In the genomic region with DNA sequence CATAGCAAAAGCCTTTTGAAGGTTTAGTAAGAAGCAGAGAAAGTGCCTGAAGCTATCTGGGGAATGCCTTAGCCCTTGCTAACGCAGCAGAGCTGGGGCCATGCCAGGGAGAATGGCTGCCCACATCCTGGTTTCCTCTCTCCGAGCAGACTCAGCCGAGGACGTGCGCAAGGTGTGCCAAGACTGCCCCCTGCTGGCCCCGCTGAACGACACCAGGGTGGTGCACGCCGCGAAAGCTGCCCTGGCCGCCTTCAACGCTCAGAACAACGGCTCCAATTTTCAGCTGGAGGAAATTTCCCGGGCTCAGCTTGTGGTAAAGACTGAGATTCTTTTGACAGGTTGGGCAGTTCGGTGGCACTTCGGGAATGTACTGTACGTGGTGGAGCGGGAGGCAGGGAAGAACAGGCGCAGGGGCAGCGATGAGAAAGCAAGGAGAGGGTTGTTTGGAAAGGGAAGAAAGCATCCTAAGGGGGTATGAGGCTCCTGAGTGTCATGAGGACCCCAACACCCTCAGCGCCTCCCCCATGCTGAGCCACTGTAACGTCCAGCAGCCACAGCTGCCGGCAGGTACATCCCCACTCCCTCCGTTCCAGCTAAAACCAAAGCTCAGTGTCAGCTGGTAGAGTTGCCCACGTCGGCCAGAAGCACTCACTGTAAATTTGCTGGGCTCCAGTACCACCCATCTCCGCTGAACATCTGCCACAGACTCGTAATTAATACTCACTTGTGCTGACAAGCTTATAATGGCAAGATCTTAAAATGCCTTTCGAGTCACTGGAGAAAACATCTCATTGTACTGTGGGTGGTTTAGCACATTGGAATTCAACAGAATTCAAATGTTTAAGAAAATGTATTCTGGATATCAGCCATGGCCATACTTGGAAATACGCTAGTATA, we compare ENCODE assay signal across 1 cellular context.
TF ChIP-seq lines count a peak whose summit lies in the region.

No MANE protein-coding gene starts in this region.

TF ChIP-seq in HepG2, 621 proteins besides CTCF, POLR2A, EP300 and RAD21 (continued from another document and continues in another):
- TF ChIP-seq ZNF646 (CRISPR knock-in tag; IDR thresholded peaks at IDR 0.05), result no peak
- TF ChIP-seq NRL (CRISPR knock-in tag; IDR thresholded peaks at IDR 0.05; ENCODE audit: borderline replicate concordance), result peak; percentile 81; the same call in 1 of the 2 replicates
- no peak for TF ChIP-seq ZNF251 (CRISPR knock-in tag; IDR thresholded peaks at IDR 0.05)
- TF ChIP-seq DBP (CRISPR knock-in tag; IDR thresholded peaks at IDR 0.05; ENCODE audit: not compliant biosample characterization), result no peak
- peak; percentile 53; the same call in 1 of the 2 replicates for TF ChIP-seq ZNF362 (CRISPR knock-in tag; IDR thresholded peaks at IDR 0.05; ENCODE audit: borderline replicate concordance)
- no peak for TF ChIP-seq TCF7L2 (IDR thresholded peaks at IDR 0.05; ENCODE audit: low read depth, low read length)
- no peak for TF ChIP-seq TOE1 (CRISPR knock-in tag; IDR thresholded peaks at IDR 0.05)
- no peak for TF ChIP-seq ZBTB7A (CRISPR knock-in tag; IDR thresholded peaks at IDR 0.05)
- peak; percentile 39; the same call in 1 of the 2 replicates for TF ChIP-seq ZNF205 (CRISPR knock-in tag; IDR thresholded peaks at IDR 0.05)
- TF ChIP-seq, protein P1, sequence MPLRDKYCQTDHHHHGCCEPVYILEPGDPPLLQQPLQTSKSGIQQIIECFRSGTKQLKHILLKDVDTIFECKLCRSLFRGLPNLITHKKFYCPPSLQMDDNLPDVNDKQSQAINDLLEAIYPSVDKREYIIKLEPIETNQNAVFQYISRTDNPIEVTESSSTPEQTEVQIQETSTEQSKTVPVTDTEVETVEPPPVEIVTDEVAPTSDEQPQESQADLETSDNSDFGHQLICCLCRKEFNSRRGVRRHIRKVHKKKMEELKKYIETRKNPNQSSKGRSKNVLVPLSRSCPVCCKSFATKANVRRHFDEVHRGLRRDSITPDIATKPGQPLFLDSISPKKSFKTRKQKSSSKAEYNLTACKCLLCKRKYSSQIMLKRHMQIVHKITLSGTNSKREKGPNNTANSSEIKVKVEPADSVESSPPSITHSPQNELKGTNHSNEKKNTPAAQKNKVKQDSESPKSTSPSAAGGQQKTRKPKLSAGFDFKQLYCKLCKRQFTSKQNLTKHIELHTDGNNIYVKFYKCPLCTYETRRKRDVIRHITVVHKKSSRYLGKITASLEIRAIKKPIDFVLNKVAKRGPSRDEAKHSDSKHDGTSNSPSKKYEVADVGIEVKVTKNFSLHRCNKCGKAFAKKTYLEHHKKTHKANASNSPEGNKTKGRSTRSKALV (CRISPR knock-in tag; IDR thresholded peaks at IDR 0.05), result no peak
- no peak for TF ChIP-seq BRCA1 (CRISPR knock-in tag; IDR thresholded peaks at IDR 0.05)
- no peak for TF ChIP-seq ZNF232 (CRISPR knock-in tag; IDR thresholded peaks at IDR 0.05; ENCODE audit: borderline replicate concordance)
- no peak for TF ChIP-seq FOXA1 (IDR thresholded peaks at IDR 0.05)
- no peak for TF ChIP-seq FOXA1 (CRISPR knock-in tag; IDR thresholded peaks at IDR 0.05)
- no peak for TF ChIP-seq MED13 (CRISPR knock-in tag; IDR thresholded peaks at IDR 0.05)
- TF ChIP-seq MED1 (CRISPR knock-in tag; IDR thresholded peaks at IDR 0.05), result peak; percentile 47
- TF ChIP-seq HNF4G (IDR thresholded peaks at IDR 0.05; ENCODE audit: borderline replicate concordance, low read depth, low read length), result no peak
- TF ChIP-seq HNF4G (CRISPR knock-in tag; IDR thresholded peaks at IDR 0.05; ENCODE audit: borderline replicate concordance, low read depth), result 0 out of 2 replicates have a peak, but pooled peaks have one; percentile 40
- TF ChIP-seq RFX1 (IDR thresholded peaks at IDR 0.05), result no peak
- TF ChIP-seq SNRNP70 (IDR thresholded peaks at IDR 0.05; ENCODE audit: low read depth, low read length), result no peak
- no peak for TF ChIP-seq CENPX (CRISPR knock-in tag; IDR thresholded peaks at IDR 0.05)
- TF ChIP-seq, protein P2, sequence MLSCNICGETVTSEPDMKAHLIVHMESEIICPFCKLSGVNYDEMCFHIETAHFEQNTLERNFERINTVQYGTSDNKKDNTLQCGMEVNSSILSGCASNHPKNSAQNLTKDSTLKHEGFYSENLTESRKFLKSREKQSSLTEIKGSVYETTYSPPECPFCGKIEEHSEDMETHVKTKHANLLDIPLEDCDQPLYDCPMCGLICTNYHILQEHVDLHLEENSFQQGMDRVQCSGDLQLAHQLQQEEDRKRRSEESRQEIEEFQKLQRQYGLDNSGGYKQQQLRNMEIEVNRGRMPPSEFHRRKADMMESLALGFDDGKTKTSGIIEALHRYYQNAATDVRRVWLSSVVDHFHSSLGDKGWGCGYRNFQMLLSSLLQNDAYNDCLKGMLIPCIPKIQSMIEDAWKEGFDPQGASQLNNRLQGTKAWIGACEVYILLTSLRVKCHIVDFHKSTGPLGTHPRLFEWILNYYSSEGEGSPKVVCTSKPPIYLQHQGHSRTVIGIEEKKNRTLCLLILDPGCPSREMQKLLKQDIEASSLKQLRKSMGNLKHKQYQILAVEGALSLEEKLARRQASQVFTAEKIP (CRISPR knock-in tag; IDR thresholded peaks at IDR 0.05; ENCODE audit: borderline replicate concordance), result no peak
- TF ChIP-seq CERS6 (CRISPR knock-in tag; IDR thresholded peaks at IDR 0.05), result no peak
- TF ChIP-seq AGO1 (IDR thresholded peaks at IDR 0.05; ENCODE audit: low read depth, low read length, poor library complexity, severe bottlenecking), result no peak
- TF ChIP-seq EED (CRISPR knock-in tag; IDR thresholded peaks at IDR 0.05), result no peak
- 0 out of 2 replicates have a peak, but pooled peaks have one; percentile 14 for TF ChIP-seq DNMT1 (CRISPR knock-in tag; IDR thresholded peaks at IDR 0.05)
- no peak; the same call in 1 of the 2 replicates for TF ChIP-seq NCOA2 (CRISPR knock-in tag; IDR thresholded peaks at IDR 0.05)
- peak; percentile 16; the same call in 1 of the 2 replicates for TF ChIP-seq KLF12 (CRISPR knock-in tag; IDR thresholded peaks at IDR 0.05; ENCODE audit: borderline replicate concordance)
- no peak for TF ChIP-seq ATF2 (CRISPR knock-in tag; IDR thresholded peaks at IDR 0.05)
- peak; percentile 28; the same call in 1 of the 2 replicates for TF ChIP-seq MYC (CRISPR knock-in tag; IDR thresholded peaks at IDR 0.05; ENCODE audit: borderline replicate concordance)
- TF ChIP-seq AHDC1 (CRISPR knock-in tag; IDR thresholded peaks at IDR 0.05; ENCODE audit: borderline replicate concordance), result no peak
- TF ChIP-seq ZNF674 (CRISPR knock-in tag; IDR thresholded peaks at IDR 0.05; ENCODE audit: low read depth), result no peak
